Comparison of ENCODE assay signal across 8 cellular contexts in genomic region chrX:24150051-24150790, GRCh38. TPM values are rescaled to one million over a fixed set of nuclear protein-coding genes. Genes with fewer than 3 reads are reported as not detected.
DNase-seq lines count a peak whose midpoint lies in the region; ATAC-seq and TF ChIP-seq lines count a peak whose summit lies in the region.

No MANE protein-coding gene starts in this region.

- peak overlapping the region; percentile 84 for H3K27ac Mint-ChIP-seq in endodermal cell

- no peaks in the 10 kb centered on the region for H3K27me3 ChIP-seq in endodermal cell (ENCODE audit: control insufficient read depth, insufficient read depth, low read length, poor library complexity, severe bottlenecking)

- DNase-seq in COR-L47 (lab: John Stamatoyannopoulos, UW) (peak; percentile 91), HK-2 (ENCODE audit: unreplicated experiment) (peak; percentile 84), NK-92 (lab: John Stamatoyannopoulos, UW; ENCODE audit: unreplicated experiment) (peak; percentile 9), endodermal cell (peak; percentile 97), midbrain (lab: John Stamatoyannopoulos, UW) (peak; percentile 93)
- DNase-seq in activated CD8-positive, alpha-beta memory T cell treated with anti-CD3 and anti-CD28 coated beads, Interleukin-2, amount 50 U/mL, for 24 hours (ENCODE audit: extremely low read depth) = peak; percentile 45
- peak; percentile 70 to 74 for DNase-seq in stimulated activated CD8-positive, alpha-beta memory T cell treated with anti-CD3 and anti-CD28 coated beads, Interleukin-2, amount 100 ng/mL, for 1 hour (ENCODE audit: low read depth in 2 of 2)

- peaks cover 1% of the 10 kb centered on the region for H3K36me3 ChIP-seq in endodermal cell (ENCODE audit: control insufficient read depth, insufficient read depth, low read length)

- H3K36me3 Mint-ChIP-seq in endodermal cell (ENCODE audit: low read depth) = peaks cover 7% of the 10 kb centered on the region

- H3K4me1 Mint-ChIP-seq in endodermal cell = peaks cover 49% of the 10 kb centered on the region

- no peaks in the 10 kb centered on the region for H3K9me3 ChIP-seq in endodermal cell (ENCODE audit: control insufficient read depth, low read length)

- WGBS in endodermal cell (ENCODE audit: insufficient coverage in 1 of 2, insufficient read length in 1 of 2), 2 experiments = 0% methylated on average over 75 of the region's 79 CpGs; no CpG with 5 or more reads in 1 of the 2 experiments

- no peaks in the 10 kb centered on the region for H3K27me3 Mint-ChIP-seq in endodermal cell (ENCODE audit: insufficient read depth)

- H3K27ac ChIP-seq in endodermal cell (ENCODE audit: low read depth, low read length) = peak overlapping the region; percentile 98

- peak overlapping the region; percentile 87 for H3K9ac ChIP-seq in endodermal cell (ENCODE audit: extremely low read depth, low read length, poor library complexity, severe bottlenecking)

- H3K9me3 Mint-ChIP-seq in endodermal cell = no peaks in the 10 kb centered on the region

- peak overlapping the region; percentile 82 for H3K4me3 Mint-ChIP-seq in endodermal cell

- ATAC-seq in GM19455 (IDR thresholded peaks at IDR 0.05; ENCODE audit: unreplicated experiment) = peak; percentile 67

- peak; percentile 72 for TF ChIP-seq CTCF in endodermal cell (conservative IDR thresholded peaks at IDR 0.05)

- H3K4me1 ChIP-seq in endodermal cell (ENCODE audit: control insufficient read depth, insufficient read depth, low read length) = no peaks in the 10 kb centered on the region

- peak overlapping the region; percentile 85 for H3K4me3 ChIP-seq in endodermal cell (ENCODE audit: low read length)

RNA-seq across cellular contexts. Expression of gene ZFX, which starts 0.7 kb away (rescaled TPM):
- 10 to 100 TPM; 20.3 to 51.0 TPM for total RNA-seq in endodermal cell
- 13.0 TPM for polyA plus RNA-seq in endodermal cell (2013, experiment 1 of 2)
- 14.6 TPM for polyA plus RNA-seq in endodermal cell (2013, experiment 2 of 2)

Comparison
In these comparisons a context has a peak if more than half of its experiments do, and no peak if none do; other contexts are left out.
1. Peak in every context shown above with its lines: DNase-seq, ATAC-seq, H3K4me3 ChIP-seq and H3K27ac ChIP-seq.
2. DNase-seq: peak in every context shown above with its lines; median percentile 97 in endodermal cell; 93 in midbrain; 91 in COR-L47; 84 in HK-2; 72 in stimulated activated CD8-positive, alpha-beta memory T cell treated with anti-CD3 and anti-CD28 coated beads, Interleukin-2, amount 100 ng/mL, for 1 hour; 45 in activated CD8-positive, alpha-beta memory T cell treated with anti-CD3 and anti-CD28 coated beads, Interleukin-2, amount 50 U/mL, for 24 hours; 9 in NK-92.